Comparison of ENCODE assay signal across 9 cellular contexts in the genomic region with DNA sequence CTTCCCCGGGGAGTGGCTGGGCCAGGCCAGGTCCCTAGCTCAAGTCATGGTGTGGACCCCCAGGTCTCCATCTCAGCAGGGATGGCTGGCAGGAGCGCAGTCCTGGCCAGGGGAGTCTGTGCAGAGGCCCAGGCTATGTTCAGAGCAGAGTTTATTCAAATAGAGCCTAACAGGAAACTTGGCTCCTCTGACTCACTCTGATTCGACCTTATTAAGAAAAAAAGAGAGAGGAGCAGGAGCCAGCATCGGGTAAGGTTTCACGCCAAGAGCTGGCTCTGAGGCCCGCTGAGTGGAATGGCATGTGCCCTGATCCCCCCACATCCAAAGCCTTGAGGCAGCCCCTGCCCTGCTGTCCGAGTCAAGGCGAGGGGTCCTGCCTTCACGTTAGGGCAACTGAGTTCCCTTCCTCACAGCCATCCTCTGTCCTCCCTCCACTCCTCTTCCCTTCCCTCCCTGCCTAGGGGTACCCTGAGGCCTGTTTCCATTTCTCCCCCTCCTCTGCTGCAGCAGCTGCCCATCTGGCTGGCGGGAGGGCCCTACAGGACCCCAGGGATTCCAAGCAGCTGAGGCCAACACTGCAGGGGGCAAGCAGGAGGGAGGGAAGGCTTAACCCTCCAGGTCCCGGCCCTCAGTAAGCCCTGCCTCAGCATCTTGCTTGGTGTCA. TPM values are rescaled to one million over a fixed set of nuclear protein-coding genes. Genes with fewer than 3 reads are reported as not detected.
DNase-seq lines count a peak whose midpoint lies in the region; ATAC-seq lines count a peak whose summit lies in the region.
"Had no signal": no experiment of that assay in that cellular context is flagged by ENCODE, and none has a peak within 500 bp of the region (broad histone marks: within the 10 kb centered on the region; RNA-seq: fewer than 3 reads in every experiment).

No MANE protein-coding gene starts in this region.

- peaks cover 52% of the 10 kb centered on the region for H3K4me1 Mint-ChIP-seq in activated CD4-positive, alpha-beta T cell treated with anti-CD3 and anti-CD28 coated beads, Interleukin-2, amount 10 ng/mL, durations not matched to agents 24 days and 14 days
- H3K4me1 Mint-ChIP-seq in T-cell = peaks cover 51 to 70% (median 61%) of the 10 kb centered on the region in 3 donors
- H3K4me1 Mint-ChIP-seq in naive thymus-derived CD8-positive, alpha-beta T cell = peaks cover 28 to 57% (median 55%) of the 10 kb centered on the region in 4 donors

- POLR2A ChIA-PET in T-cell (lab: Charles Lee) = no interaction called here
- POLR2A ChIA-PET in naive thymus-derived CD8-positive, alpha-beta T cell (lab: Charles Lee) = no interaction called here

- ATAC-seq in T-cell (replicated peaks in 1 of 4) (peak in 1 of 4 experiments; percentile 23), GM18502 (IDR thresholded peaks at IDR 0.05; ENCODE audit: poor library complexity, unreplicated experiment) (no peak), GM18519 (IDR thresholded peaks at IDR 0.05; ENCODE audit: low FRiP score, unreplicated experiment) (no peak)
- no peak for ATAC-seq in naive thymus-derived CD8-positive, alpha-beta T cell

- intact Hi-C loops in activated CD4-positive, alpha-beta T cell treated with anti-CD3 and anti-CD28 coated beads, Interleukin-2, amount 10 ng/mL, durations not matched to agents 24 days and 14 days (cut with micrococcal nuclease) = loop anchor here (1.0 kb wide), 1 partner anchor 27 kb away; no protein-coding TSS in a partner anchor

- peak overlapping the region; percentile 51 for H3K4me3 Mint-ChIP-seq in activated CD4-positive, alpha-beta T cell treated with anti-CD3 and anti-CD28 coated beads, Interleukin-2, amount 10 ng/mL, durations not matched to agents 24 days and 14 days
- H3K4me3 Mint-ChIP-seq in T-cell = peak overlapping the region in 1 of 3 donors; percentile 27
- H3K4me3 Mint-ChIP-seq in naive thymus-derived CD8-positive, alpha-beta T cell = peak overlapping the region in 6 of 10 donors; percentile 16 to 71 (median 43)

- peak overlapping the region; percentile 87 for H3K27ac Mint-ChIP-seq in activated CD4-positive, alpha-beta T cell treated with anti-CD3 and anti-CD28 coated beads, Interleukin-2, amount 10 ng/mL, durations not matched to agents 24 days and 14 days
- H3K27ac Mint-ChIP-seq in T-cell = peak overlapping the region; percentile 85
- peak overlapping the region in 9 of 10 donors; percentile 51 to 83 (median 80) for H3K27ac Mint-ChIP-seq in naive thymus-derived CD8-positive, alpha-beta T cell

- CTCF ChIA-PET in T-cell (lab: Charles Lee) = interaction anchor here in 1 of 2 donors (1.3 kb wide), 1 partner anchor 50 kb away, joined by 3 read pairs; no protein-coding TSS in a partner anchor

- peak; percentile 70 for DNase-seq in activated CD4-positive, alpha-beta T cell treated with anti-CD3 and anti-CD28 coated beads, Interleukin-2, amount 10 ng/mL, durations not matched to agents 24 days and 14 days
- DNase-seq in activated CD4-positive, alpha-beta T cell treated with anti-CD3 and anti-CD28 coated beads, Interleukin-2, amount 50 U/mL, for 4 hours = no peak
- DNase-seq in T-cell (no peak), dermis blood vessel endothelial cell (peak; percentile 85), LoVo (ENCODE audit: low spot score) (no peak)
- peak in 1 of 10 donors; percentile 48 for DNase-seq in naive thymus-derived CD8-positive, alpha-beta T cell

- peaks cover 6% of the 10 kb centered on the region for H3K27me3 Mint-ChIP-seq in activated CD4-positive, alpha-beta T cell treated with anti-CD3 and anti-CD28 coated beads, Interleukin-2, amount 10 ng/mL, durations not matched to agents 24 days and 14 days
- no peaks in the 10 kb centered on the region for H3K27me3 Mint-ChIP-seq in T-cell
- peaks cover 0 to 2% (median 0%) of the 10 kb centered on the region in 5 donors for H3K27me3 Mint-ChIP-seq in naive thymus-derived CD8-positive, alpha-beta T cell

- peaks cover 4% of the 10 kb centered on the region for H3K9me3 Mint-ChIP-seq in activated CD4-positive, alpha-beta T cell treated with anti-CD3 and anti-CD28 coated beads, Interleukin-2, amount 10 ng/mL, durations not matched to agents 24 days and 14 days
- H3K9me3 Mint-ChIP-seq in T-cell = no peaks in the 10 kb centered on the region
- peaks cover 0 to 4% (median 0%) of the 10 kb centered on the region in 9 donors for H3K9me3 Mint-ChIP-seq in naive thymus-derived CD8-positive, alpha-beta T cell

- peaks cover 2% of the 10 kb centered on the region for H3K36me3 Mint-ChIP-seq in activated CD4-positive, alpha-beta T cell treated with anti-CD3 and anti-CD28 coated beads, Interleukin-2, amount 10 ng/mL, durations not matched to agents 24 days and 14 days (ENCODE audit: low read depth)
- H3K36me3 Mint-ChIP-seq in T-cell = peaks cover 9% of the 10 kb centered on the region
- H3K36me3 Mint-ChIP-seq in naive thymus-derived CD8-positive, alpha-beta T cell = peaks cover 0 to 12% (median 6%) of the 10 kb centered on the region in 3 donors

RNA-seq across cellular contexts. Expression of a gene that starts 1.9 kb away (rescaled TPM):
- 0.49 and 0.88 TPM in 2 replicates for total RNA-seq in activated CD4-positive, alpha-beta T cell treated with anti-CD3 and anti-CD28 coated beads, Interleukin-2, amount 10 ng/mL, durations not matched to agents 24 days and 14 days
- total RNA-seq in T-cell = 1 to 10 TPM; 1.4 to 4.8 (median 1.6) TPM
- total RNA-seq in dermis blood vessel endothelial cell = 0.68 and 0.70 TPM in 2 replicates
- total RNA-seq in naive thymus-derived CD8-positive, alpha-beta T cell = 1 to 10 TPM in 1 of 2 experiments, under 1 TPM in 1; 0.80 to 1.9 TPM
- polyA plus RNA-seq in naive thymus-derived CD8-positive, alpha-beta T cell = 1 to 10 TPM; 1.2 to 2.0 (median 1.3) TPM

RNA-seq across cellular contexts. Expression of a gene that starts 51.0 kb away (rescaled TPM):
- total RNA-seq in activated CD4-positive, alpha-beta T cell treated with anti-CD3 and anti-CD28 coated beads, Interleukin-2, amount 10 ng/mL, durations not matched to agents 24 days and 14 days = not detected in 2 replicates
- total RNA-seq in T-cell (not detected), dermis blood vessel endothelial cell (not detected in 2 replicates)
- not detected for total RNA-seq in naive thymus-derived CD8-positive, alpha-beta T cell
- not detected for polyA plus RNA-seq in naive thymus-derived CD8-positive, alpha-beta T cell
- total RNA-seq: activated CD8-positive, alpha-beta memory T cell treated with anti-CD3 and anti-CD28 coated beads for 36 hours had no signal

Comparison
In these comparisons a context has a peak if more than half of its experiments do, and no peak if none do; other contexts are left out.
1. DNase-seq: peak in activated CD4-positive, alpha-beta T cell treated with anti-CD3 and anti-CD28 coated beads, Interleukin-2, amount 10 ng/mL, durations not matched to agents 24 days and 14 days (single experiment) and dermis blood vessel endothelial cell (single experiment); none in activated CD4-positive, alpha-beta T cell treated with anti-CD3 and anti-CD28 coated beads, Interleukin-2, amount 50 U/mL, for 4 hours (0 of 2), T-cell (0 of 34) and LoVo (single experiment).
2. Peak in every context shown above with its lines, with median percentiles within 50 percentile points of each other: H3K27ac Mint-ChIP-seq.